In genomic region chr9:121281614-121282291, GRCh38 we compare ENCODE assay signal across 8 cellular contexts. TPM values are rescaled to one million over a fixed set of nuclear protein-coding genes. Genes with fewer than 3 reads are reported as not detected.
DNase-seq lines count a peak whose midpoint lies in the region; ATAC-seq and TF ChIP-seq lines count a peak whose summit lies in the region.

No MANE protein-coding gene starts in this region.

- no peak for TF ChIP-seq POLR2A in sigmoid colon (IDR thresholded peaks at IDR 0.05)

- H3K4me3 ChIP-seq in RWPE2 (ENCODE audit: severe bottlenecking) (no peak overlapping the region), sigmoid colon (no peak overlapping the region)

- DNase-seq in H4 (ENCODE audit: low spot score): peak; percentile 78
- DNase-seq in RWPE2 (ENCODE audit: low spot score): peak; percentile 95
- peak; percentile 90 for DNase-seq in cardiac septum (ENCODE audit: low spot score)
- peak; percentile 94 for DNase-seq in sigmoid colon
- DNase-seq in cerebellar nuclear complex (lab: John Stamatoyannopoulos, UW): no peak
- DNase-seq in NCI-H128 (lab: John Stamatoyannopoulos, UW; ENCODE audit: unreplicated experiment): no peak
- no peak for DNase-seq in stimulated activated CD4-positive, alpha-beta T cell treated with anti-CD3 and anti-CD28 coated beads, Interleukin-2, amount 100 ng/mL, for 24 hours

- peak; percentile 14 for TF ChIP-seq CTCF in RWPE2 (IDR thresholded peaks at IDR 0.05; ENCODE audit: poor library complexity, severe bottlenecking)
- no peak for TF ChIP-seq CTCF in sigmoid colon (IDR thresholded peaks at IDR 0.05)

- no peaks in the 10 kb centered on the region for H3K27me3 ChIP-seq in RWPE2 (ENCODE audit: insufficient read depth, poor library complexity, severe bottlenecking)
- H3K27me3 ChIP-seq in sigmoid colon: no peaks in the 10 kb centered on the region

- 7 to 53% methylated on average over 10 of the region's 10 CpGs for WGBS in sigmoid colon, 2 donors

- H3K9me3 ChIP-seq in RWPE2 (ENCODE audit: severe bottlenecking) (no peaks in the 10 kb centered on the region), sigmoid colon (no peaks in the 10 kb centered on the region)

- intact Hi-C loops in cardiac septum (cut with DNase I): loop anchor here (1.0 to 5.0 kb wide), 2 partner anchors 45 to 91 kb away; partner anchors contain the start of gene STOM
- intact Hi-C loops in sigmoid colon (cut with DNase I): loop anchor here (5.0 kb wide), 1 partner anchor 806 kb away; no protein-coding TSS in a partner anchor

- TF ChIP-seq EP300 in sigmoid colon (IDR thresholded peaks at IDR 0.05): peak; percentile 27 to 96 (median 53)

- peaks cover 63% of the 10 kb centered on the region for H3K4me1 ChIP-seq in RWPE2 (ENCODE audit: insufficient read depth, poor library complexity, severe bottlenecking)
- peaks cover 0 to 100% (median 100%) of the 10 kb centered on the region in 4 donors for H3K4me1 ChIP-seq in sigmoid colon

- H3K27ac ChIP-seq in RWPE2 (ENCODE audit: poor library complexity, severe bottlenecking): peak overlapping the region; percentile 93
- peak overlapping the region; percentile 94 to 99 (median 97) for H3K27ac ChIP-seq in sigmoid colon

- ATAC-seq in RWPE2 (ENCODE audit: low read depth): peak; percentile 53
- no peak for ATAC-seq in GM18517 (IDR thresholded peaks at IDR 0.05; ENCODE audit: unreplicated experiment)

- H3K36me3 ChIP-seq in RWPE2 (ENCODE audit: low read depth): 0 out of 2 replicates have a peak, but pooled peaks cover 6% of the 10 kb centered on the region
- H3K36me3 ChIP-seq in sigmoid colon: peaks cover 0 to 12% (median 5%) of the 10 kb centered on the region in 4 donors

RNA-seq across cellular contexts. Expression of gene GSN, which starts 13.8 kb away (rescaled TPM):
- 125 and 137 TPM in 2 replicates for total RNA-seq in H4 (2014; rRNA removed; shearing (Covaris generic))
- total RNA-seq in cardiac septum (855 TPM), sigmoid colon (1,000 to 10,000 TPM; 1,610 to 2,826 (median 1,919) TPM)
- 100 to 1,000 TPM; 333 to 617 (median 497) TPM for polyA plus RNA-seq in sigmoid colon

Comparison
In these comparisons a context has a peak if more than half of its experiments do, and no peak if none do; other contexts are left out.
1. DNase-seq: peak in H4 (single experiment), RWPE2 (single experiment), cardiac septum (single experiment) and sigmoid colon (single experiment); none in cerebellar nuclear complex (0 of 2), NCI-H128 (single experiment) and stimulated activated CD4-positive, alpha-beta T cell treated with anti-CD3 and anti-CD28 coated beads, Interleukin-2, amount 100 ng/mL, for 24 hours (0 of 2).